In the genomic region with DNA sequence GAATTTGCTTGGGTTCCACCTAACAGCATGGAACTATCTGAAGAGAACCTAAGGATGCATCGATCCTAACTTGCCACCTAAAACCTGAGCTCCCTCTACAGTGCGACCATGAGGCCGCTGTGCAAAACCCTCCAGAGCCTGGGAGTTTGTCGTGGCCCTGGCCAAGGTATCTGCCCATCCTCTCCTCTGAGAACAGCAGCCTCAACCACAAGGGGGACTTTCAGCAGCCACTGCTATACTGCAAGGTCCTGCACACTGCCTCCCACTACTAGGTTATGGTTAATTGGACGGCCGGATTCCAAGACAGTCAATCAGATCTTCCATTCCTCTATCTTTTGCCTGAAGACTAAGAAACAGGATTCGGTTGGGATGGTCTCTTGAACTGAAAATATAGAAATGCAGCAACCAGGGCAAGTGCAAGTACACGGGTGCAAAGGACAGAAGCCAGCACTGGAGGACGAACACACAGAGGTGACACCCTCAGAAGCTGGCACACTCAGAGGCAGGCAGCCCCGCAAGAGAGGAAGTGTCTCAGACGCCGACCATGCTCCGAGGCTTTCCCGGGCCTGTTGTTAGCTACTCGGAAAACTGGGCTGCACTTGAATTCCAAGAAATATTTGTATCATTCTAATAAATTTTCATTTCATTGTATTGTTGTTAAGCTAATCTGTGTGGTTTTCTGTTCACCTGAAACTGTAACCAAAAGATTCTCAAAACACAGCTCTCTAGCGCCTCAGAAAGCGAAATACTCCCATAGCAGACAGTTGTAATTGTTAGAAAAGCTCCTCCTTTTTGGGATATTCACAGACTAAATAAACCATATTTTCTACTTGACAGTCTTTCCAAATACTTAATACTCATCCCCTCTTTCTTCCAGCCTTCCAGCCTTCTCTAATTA, we compare ENCODE assay signal across 8 cellular contexts.
DNase-seq lines count a peak whose midpoint lies in the region; ATAC-seq and TF ChIP-seq lines count a peak whose summit lies in the region.

No MANE protein-coding gene starts in this region.

- TF ChIP-seq CTCF in mammary epithelial cell (conservative IDR thresholded peaks at IDR 0.05 in 1 of 2, IDR thresholded peaks at IDR 0.05 in 1 of 2; ENCODE audit: extremely low read depth in 1 of 2, insufficient read depth in 1 of 2, low read depth in 1 of 2, low read length in 2 of 2) (peak; percentile 34 to 49), mucosa of descending colon (IDR thresholded peaks at IDR 0.05) (no peak), suprapubic skin (IDR thresholded peaks at IDR 0.05) (no peak), thyroid gland (IDR thresholded peaks at IDR 0.05) (no peak), body of pancreas (IDR thresholded peaks at IDR 0.05) (no peak)

- no peak overlapping the region for H3K27ac ChIP-seq in mammary epithelial cell (ENCODE audit: insufficient read depth, low read depth, low read length)
- H3K27ac ChIP-seq in suprapubic skin, result no peak overlapping the region
- H3K27ac ChIP-seq in thyroid gland, result no peak overlapping the region
- H3K27ac ChIP-seq in body of pancreas, result no peak overlapping the region

- H3K4me2 ChIP-seq in mammary epithelial cell (ENCODE audit: insufficient read depth, low read depth, low read length), result peak overlapping the region; percentile 79

- no peak overlapping the region for H3K9ac ChIP-seq in mammary epithelial cell (ENCODE audit: insufficient read depth, low read length)

- CTCF ChIA-PET in mammary epithelial cell (lab: Charles Lee; ENCODE audit: low non-redundant PET), result interaction anchor here (0.5 to 1.1 kb wide), 3 partner anchors 72 to 119 kb away, joined by 3 read pairs; no protein-coding TSS in a partner anchor

- TF ChIP-seq POLR2A in suprapubic skin (IDR thresholded peaks at IDR 0.05), result no peak
- TF ChIP-seq POLR2A in thyroid gland (IDR thresholded peaks at IDR 0.05), result no peak
- TF ChIP-seq POLR2A in body of pancreas (IDR thresholded peaks at IDR 0.05), result no peak

- H4K20me1 ChIP-seq in mammary epithelial cell (ENCODE audit: insufficient read depth, low read length), result no peaks in the 10 kb centered on the region

- intact Hi-C loops in mammary epithelial cell (cut with micrococcal nuclease) (loop anchor here (1.0 to 10.0 kb wide), 4 partner anchors 34 to 108 kb away; no protein-coding TSS in a partner anchor), mucosa of descending colon (cut with DNase I, micrococcal nuclease) (no loop called here), thyroid gland (cut with DNase I) (no loop called here), body of pancreas (cut with DNase I) (no loop called here)

- peaks cover 22% of the 10 kb centered on the region for H3K4me1 ChIP-seq in mammary epithelial cell (ENCODE audit: insufficient read depth, low read length)
- H3K4me1 ChIP-seq in mucosa of descending colon (ENCODE audit: low read depth), result no peaks in the 10 kb centered on the region
- peaks cover 27% of the 10 kb centered on the region for H3K4me1 ChIP-seq in suprapubic skin
- H3K4me1 ChIP-seq in thyroid gland, result peaks cover 7 to 17% of the 10 kb centered on the region in 2 donors
- H3K4me1 ChIP-seq in body of pancreas, result peaks cover 23% of the 10 kb centered on the region

- peak; percentile 48 for DNase-seq in D341Med (ENCODE audit: low spot score)
- DNase-seq in SKM-1 (lab: John Stamatoyannopoulos, UW; ENCODE audit: unreplicated experiment), result peak; percentile 40
- peak; percentile 66 for DNase-seq in mammary epithelial cell
- DNase-seq in mucosa of descending colon, result no peak
- no peak for DNase-seq in suprapubic skin (ENCODE audit: low spot score in 2 of 2)
- DNase-seq in thyroid gland, result no peak
- DNase-seq in body of pancreas, result no peak

- peak overlapping the region; percentile 53 for H2AFZ ChIP-seq in mammary epithelial cell (ENCODE audit: low read depth, low read length)

- no peaks in the 10 kb centered on the region for H3K36me3 ChIP-seq in mammary epithelial cell (ENCODE audit: insufficient read depth, low read length)
- no peaks in the 10 kb centered on the region for H3K36me3 ChIP-seq in mucosa of descending colon (ENCODE audit: low read depth)
- H3K36me3 ChIP-seq in suprapubic skin, result no peaks in the 10 kb centered on the region
- H3K36me3 ChIP-seq in thyroid gland, result peaks cover 0 to 2% of the 10 kb centered on the region in 2 donors
- no peaks in the 10 kb centered on the region for H3K36me3 ChIP-seq in body of pancreas (replicated peaks in 1 of 2; ENCODE audit: insufficient read depth in 1 of 2, low read depth in 2 of 2)

- H3K9me3 ChIP-seq in mammary epithelial cell (replicated peaks; ENCODE audit: insufficient read depth, low read length) (no peaks in the 10 kb centered on the region), mucosa of descending colon (no peaks in the 10 kb centered on the region), suprapubic skin (no peaks in the 10 kb centered on the region), thyroid gland (no peaks in the 10 kb centered on the region), body of pancreas (no peaks in the 10 kb centered on the region)

- H3K79me2 ChIP-seq in mammary epithelial cell (ENCODE audit: insufficient read depth, low read length), result peaks cover 91% of the 10 kb centered on the region

- dilution Hi-C loops in mammary epithelial cell (cut with HindIII; ENCODE audit: low sequenced_read_pairs), result no loop called here

- in situ Hi-C loops in mammary epithelial cell (cut with MboI; ENCODE audit: low sequenced_read_pairs in 2 of 2), result no loop called here

- WGBS in mammary epithelial cell (ENCODE audit: low coverage, missing lambda C conversion rate), result 44% methylated on average over 17 of the region's 17 CpGs
- WGBS in suprapubic skin, result 57% methylated on average over 17 of the region's 17 CpGs
- WGBS in thyroid gland, 2 donors, result 58 to 65% methylated on average over 17 of the region's 17 CpGs
- 77 to 80% methylated on average over 17 of the region's 17 CpGs for WGBS in body of pancreas, 2 donors

- ATAC-seq in mucosa of descending colon, result peak; percentile 63
- ATAC-seq in body of pancreas, result no peak
- no peak for ATAC-seq in GM18873 (IDR thresholded peaks at IDR 0.05; ENCODE audit: low FRiP score, unreplicated experiment)

- no TSS peak for BruUV-seq in mammary epithelial cell (replicated peaks; lab: Mats Ljungman, UMichigan)

- H3K27me3 ChIP-seq in mammary epithelial cell (ENCODE audit: insufficient read depth, low read length) (no peaks in the 10 kb centered on the region), suprapubic skin (no peaks in the 10 kb centered on the region), thyroid gland (no peaks in the 10 kb centered on the region), body of pancreas (no peaks in the 10 kb centered on the region)

- no peak for TF ChIP-seq EP300 in suprapubic skin (IDR thresholded peaks at IDR 0.05)

- H3K4me3 ChIP-seq in mammary epithelial cell (replicated peaks in 1 of 3; ENCODE audit: insufficient read depth in 1 of 3, low read depth in 2 of 3, low read length in 3 of 3), result no peak overlapping the region
- H3K4me3 ChIP-seq in mucosa of descending colon, result no peak overlapping the region
- no peak overlapping the region for H3K4me3 ChIP-seq in suprapubic skin
- no peak overlapping the region for H3K4me3 ChIP-seq in thyroid gland (replicated peaks in 1 of 3)
- H3K4me3 ChIP-seq in body of pancreas, result no peak overlapping the region

Comparison
In these comparisons a context has a peak if more than half of its experiments do, and no peak if none do; other contexts are left out.
1. DNase-seq: peak in D341Med (single experiment), SKM-1 (single experiment) and mammary epithelial cell (single experiment); none in mucosa of descending colon (0 of 3), suprapubic skin (0 of 2), thyroid gland (0 of 2) and body of pancreas (0 of 4).
2. CTCF ChIP-seq: peak in mammary epithelial cell (2 of 2); none in mucosa of descending colon (single experiment), suprapubic skin (0 of 2), thyroid gland (0 of 6) and body of pancreas (0 of 7).